In genomic region chr1:161506336-161507223, GRCh38 we compare ENCODE assay signal across 1 cellular context.
TF ChIP-seq lines count a peak whose summit lies in the region.

No MANE protein-coding gene starts in this region.

TF ChIP-seq in K562, 482 proteins besides CTCF, POLR2A, EP300 and RAD21 (continued from another document and continues in another):
- TF ChIP-seq CTBP1 (IDR thresholded peaks at IDR 0.05; ENCODE audit: borderline replicate concordance): peak; percentile 42; the same call in 1 of the 2 replicates
- TF ChIP-seq, protein P1, sequence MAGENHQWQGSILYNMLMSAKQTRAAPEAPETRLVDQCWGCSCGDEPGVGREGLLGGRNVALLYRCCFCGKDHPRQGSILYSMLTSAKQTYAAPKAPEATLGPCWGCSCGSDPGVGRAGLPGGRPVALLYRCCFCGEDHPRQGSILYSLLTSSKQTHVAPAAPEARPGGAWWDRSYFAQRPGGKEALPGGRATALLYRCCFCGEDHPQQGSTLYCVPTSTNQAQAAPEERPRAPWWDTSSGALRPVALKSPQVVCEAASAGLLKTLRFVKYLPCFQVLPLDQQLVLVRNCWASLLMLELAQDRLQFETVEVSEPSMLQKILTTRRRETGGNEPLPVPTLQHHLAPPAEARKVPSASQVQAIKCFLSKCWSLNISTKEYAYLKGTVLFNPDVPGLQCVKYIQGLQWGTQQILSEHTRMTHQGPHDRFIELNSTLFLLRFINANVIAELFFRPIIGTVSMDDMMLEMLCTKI (IDR thresholded peaks at IDR 0.05; ENCODE audit: partially characterized antibody): no peak
- TF ChIP-seq TFAP4 (CRISPR knock-in tag; IDR thresholded peaks at IDR 0.05; ENCODE audit: borderline replicate concordance): peak; percentile 52; the same call in 1 of the 2 replicates
- no peak for TF ChIP-seq RREB1 (CRISPR knock-in tag; IDR thresholded peaks at IDR 0.05)
- TF ChIP-seq KDM2B (CRISPR knock-in tag; IDR thresholded peaks at IDR 0.05): no peak
- peak; percentile 96 for TF ChIP-seq TOE1 (IDR thresholded peaks at IDR 0.05; ENCODE audit: borderline replicate concordance)
- TF ChIP-seq TOE1 (CRISPR knock-in tag; IDR thresholded peaks at IDR 0.05; ENCODE audit: borderline replicate concordance, low read depth): no peak
- TF ChIP-seq, protein P2, sequence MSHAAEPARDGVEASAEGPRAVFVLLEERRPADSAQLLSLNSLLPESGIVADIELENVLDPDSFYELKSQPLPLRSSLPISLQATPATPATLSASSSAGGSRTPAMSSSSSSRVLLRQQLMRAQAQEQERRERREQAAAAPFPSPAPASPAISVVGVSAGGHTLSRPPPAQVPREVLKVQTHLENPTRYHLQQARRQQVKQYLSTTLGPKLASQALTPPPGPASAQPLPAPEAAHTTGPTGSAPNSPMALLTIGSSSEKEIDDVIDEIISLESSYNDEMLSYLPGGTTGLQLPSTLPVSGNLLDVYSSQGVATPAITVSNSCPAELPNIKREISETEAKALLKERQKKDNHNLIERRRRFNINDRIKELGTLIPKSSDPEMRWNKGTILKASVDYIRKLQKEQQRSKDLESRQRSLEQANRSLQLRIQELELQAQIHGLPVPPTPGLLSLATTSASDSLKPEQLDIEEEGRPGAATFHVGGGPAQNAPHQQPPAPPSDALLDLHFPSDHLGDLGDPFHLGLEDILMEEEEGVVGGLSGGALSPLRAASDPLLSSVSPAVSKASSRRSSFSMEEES (CRISPR knock-in tag; IDR thresholded peaks at IDR 0.05): peak; percentile 97
- TF ChIP-seq FOXA3 (CRISPR knock-in tag; conservative IDR thresholded peaks at IDR 0.05 in 1 of 2, IDR thresholded peaks at IDR 0.05 in 1 of 2): no peak
- peak; percentile 58; the same call in 1 of the 2 replicates for TF ChIP-seq DPF2 (IDR thresholded peaks at IDR 0.05)
- 0 out of 2 replicates have a peak, but pooled peaks have one; percentile 45 for TF ChIP-seq HLTF (IDR thresholded peaks at IDR 0.05)
- TF ChIP-seq SMARCA4 (IDR thresholded peaks at IDR 0.05): peak; percentile 45; the same call in 1 of the 2 replicates
- TF ChIP-seq ASH1L (IDR thresholded peaks at IDR 0.05; ENCODE audit: borderline replicate concordance, low read depth, partially characterized antibody): peak; percentile 27
- TF ChIP-seq RBM25 (IDR thresholded peaks at IDR 0.05; ENCODE audit: low read depth, low read length, severe bottlenecking): no peak
- TF ChIP-seq TAF9B (IDR thresholded peaks at IDR 0.05; ENCODE audit: partially characterized antibody): peak; percentile 13
- peak; percentile 57 for TF ChIP-seq SAP30 (IDR thresholded peaks at IDR 0.05; ENCODE audit: borderline replicate concordance, insufficient read depth, low read depth, low read length, poor library complexity, severe bottlenecking)
- TF ChIP-seq, protein P3, sequence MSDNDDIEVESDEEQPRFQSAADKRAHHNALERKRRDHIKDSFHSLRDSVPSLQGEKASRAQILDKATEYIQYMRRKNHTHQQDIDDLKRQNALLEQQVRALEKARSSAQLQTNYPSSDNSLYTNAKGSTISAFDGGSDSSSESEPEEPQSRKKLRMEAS (CRISPR knock-in tag; IDR thresholded peaks at IDR 0.05): peak; percentile 46
- TF ChIP-seq, protein P4, sequence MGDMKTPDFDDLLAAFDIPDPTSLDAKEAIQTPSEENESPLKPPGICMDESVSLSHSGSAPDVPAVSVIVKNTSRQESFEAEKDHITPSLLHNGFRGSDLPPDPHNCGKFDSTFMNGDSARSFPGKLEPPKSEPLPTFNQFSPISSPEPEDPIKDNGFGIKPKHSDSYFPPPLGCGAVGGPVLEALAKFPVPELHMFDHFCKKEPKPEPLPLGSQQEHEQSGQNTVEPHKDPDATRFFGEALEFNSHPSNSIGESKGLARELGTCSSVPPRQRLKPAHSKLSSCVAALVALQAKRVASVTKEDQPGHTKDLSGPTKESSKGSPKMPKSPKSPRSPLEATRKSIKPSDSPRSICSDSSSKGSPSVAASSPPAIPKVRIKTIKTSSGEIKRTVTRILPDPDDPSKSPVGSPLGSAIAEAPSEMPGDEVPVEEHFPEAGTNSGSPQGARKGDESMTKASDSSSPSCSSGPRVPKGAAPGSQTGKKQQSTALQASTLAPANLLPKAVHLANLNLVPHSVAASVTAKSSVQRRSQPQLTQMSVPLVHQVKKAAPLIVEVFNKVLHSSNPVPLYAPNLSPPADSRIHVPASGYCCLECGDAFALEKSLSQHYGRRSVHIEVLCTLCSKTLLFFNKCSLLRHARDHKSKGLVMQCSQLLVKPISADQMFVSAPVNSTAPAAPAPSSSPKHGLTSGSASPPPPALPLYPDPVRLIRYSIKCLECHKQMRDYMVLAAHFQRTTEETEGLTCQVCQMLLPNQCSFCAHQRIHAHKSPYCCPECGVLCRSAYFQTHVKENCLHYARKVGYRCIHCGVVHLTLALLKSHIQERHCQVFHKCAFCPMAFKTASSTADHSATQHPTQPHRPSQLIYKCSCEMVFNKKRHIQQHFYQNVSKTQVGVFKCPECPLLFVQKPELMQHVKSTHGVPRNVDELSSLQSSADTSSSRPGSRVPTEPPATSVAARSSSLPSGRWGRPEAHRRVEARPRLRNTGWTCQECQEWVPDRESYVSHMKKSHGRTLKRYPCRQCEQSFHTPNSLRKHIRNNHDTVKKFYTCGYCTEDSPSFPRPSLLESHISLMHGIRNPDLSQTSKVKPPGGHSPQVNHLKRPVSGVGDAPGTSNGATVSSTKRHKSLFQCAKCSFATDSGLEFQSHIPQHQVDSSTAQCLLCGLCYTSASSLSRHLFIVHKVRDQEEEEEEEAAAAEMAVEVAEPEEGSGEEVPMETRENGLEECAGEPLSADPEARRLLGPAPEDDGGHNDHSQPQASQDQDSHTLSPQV (IDR thresholded peaks at IDR 0.05): peak; percentile 51
- 0 out of 4 replicates have a peak, but pooled peaks of 1 of the 2 experiments have one; percentile 33 for TF ChIP-seq TEAD1 (CRISPR knock-in tag; IDR thresholded peaks at IDR 0.05)
- peak; percentile 40 to 51; a peak in 3 of 4 replicates for TF ChIP-seq FOXK2 (conservative IDR thresholded peaks at IDR 0.05 in 1 of 2, IDR thresholded peaks at IDR 0.05 in 1 of 2; ENCODE audit: low read depth in 2 of 2)
- peak; percentile 65 to 73 for TF ChIP-seq KDM1A (IDR thresholded peaks at IDR 0.05)
- TF ChIP-seq, protein P5, sequence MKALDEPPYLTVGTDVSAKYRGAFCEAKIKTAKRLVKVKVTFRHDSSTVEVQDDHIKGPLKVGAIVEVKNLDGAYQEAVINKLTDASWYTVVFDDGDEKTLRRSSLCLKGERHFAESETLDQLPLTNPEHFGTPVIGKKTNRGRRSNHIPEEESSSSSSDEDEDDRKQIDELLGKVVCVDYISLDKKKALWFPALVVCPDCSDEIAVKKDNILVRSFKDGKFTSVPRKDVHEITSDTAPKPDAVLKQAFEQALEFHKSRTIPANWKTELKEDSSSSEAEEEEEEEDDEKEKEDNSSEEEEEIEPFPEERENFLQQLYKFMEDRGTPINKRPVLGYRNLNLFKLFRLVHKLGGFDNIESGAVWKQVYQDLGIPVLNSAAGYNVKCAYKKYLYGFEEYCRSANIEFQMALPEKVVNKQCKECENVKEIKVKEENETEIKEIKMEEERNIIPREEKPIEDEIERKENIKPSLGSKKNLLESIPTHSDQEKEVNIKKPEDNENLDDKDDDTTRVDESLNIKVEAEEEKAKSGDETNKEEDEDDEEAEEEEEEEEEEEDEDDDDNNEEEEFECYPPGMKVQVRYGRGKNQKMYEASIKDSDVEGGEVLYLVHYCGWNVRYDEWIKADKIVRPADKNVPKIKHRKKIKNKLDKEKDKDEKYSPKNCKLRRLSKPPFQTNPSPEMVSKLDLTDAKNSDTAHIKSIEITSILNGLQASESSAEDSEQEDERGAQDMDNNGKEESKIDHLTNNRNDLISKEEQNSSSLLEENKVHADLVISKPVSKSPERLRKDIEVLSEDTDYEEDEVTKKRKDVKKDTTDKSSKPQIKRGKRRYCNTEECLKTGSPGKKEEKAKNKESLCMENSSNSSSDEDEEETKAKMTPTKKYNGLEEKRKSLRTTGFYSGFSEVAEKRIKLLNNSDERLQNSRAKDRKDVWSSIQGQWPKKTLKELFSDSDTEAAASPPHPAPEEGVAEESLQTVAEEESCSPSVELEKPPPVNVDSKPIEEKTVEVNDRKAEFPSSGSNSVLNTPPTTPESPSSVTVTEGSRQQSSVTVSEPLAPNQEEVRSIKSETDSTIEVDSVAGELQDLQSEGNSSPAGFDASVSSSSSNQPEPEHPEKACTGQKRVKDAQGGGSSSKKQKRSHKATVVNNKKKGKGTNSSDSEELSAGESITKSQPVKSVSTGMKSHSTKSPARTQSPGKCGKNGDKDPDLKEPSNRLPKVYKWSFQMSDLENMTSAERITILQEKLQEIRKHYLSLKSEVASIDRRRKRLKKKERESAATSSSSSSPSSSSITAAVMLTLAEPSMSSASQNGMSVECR (CRISPR knock-in tag; IDR thresholded peaks at IDR 0.05): peak; percentile 73
- TF ChIP-seq RCOR1 (IDR thresholded peaks at IDR 0.05; ENCODE audit: borderline replicate concordance in 1 of 2, low read depth in 2 of 2, low read length in 2 of 2): peak in 1 of 2 experiments; percentile 58; a peak in 1 of 4 replicates
